1 cellular context compared by ENCODE assay signal in the genomic region with DNA sequence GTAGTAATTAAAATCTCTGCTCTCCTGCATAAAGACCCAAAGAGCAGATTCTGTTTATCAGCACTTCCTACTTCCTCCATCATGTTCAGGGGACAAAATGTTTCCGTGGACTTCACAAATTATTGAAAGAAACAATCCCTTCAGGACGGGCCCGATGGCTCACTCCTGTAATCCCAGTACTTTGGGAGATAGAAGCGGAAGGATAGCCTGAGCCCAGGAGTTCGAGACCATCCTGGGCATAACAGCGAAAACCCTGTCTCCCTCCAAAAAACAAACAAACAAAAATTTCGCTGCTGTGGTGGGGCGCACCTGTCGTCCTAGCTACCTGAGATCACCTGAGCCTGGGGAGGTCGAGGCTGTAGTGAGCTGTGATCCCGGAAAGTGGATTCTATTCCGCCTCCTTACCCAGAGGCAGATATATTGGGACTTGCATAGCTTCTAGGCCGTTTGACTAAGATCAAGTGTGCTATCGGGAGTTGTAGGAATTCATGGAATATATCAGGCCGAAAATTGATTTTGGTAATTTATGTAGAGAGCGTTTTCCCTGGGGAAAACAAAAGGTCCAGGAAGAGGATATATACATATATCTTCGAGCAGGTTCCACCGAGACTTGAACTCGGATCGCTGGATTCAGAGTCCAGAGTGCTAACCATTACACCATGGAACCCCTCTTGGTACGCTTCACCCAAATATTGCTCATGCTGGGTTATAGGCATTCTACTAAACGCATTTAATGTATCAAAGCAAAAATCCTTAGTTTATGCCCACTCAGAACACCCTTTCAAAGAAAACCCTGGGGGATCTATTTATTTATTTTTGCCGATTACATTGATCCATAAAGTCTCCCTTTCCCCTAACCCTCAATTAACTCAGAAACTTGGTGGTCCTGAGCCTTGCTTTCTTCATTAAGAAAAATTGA.
TF ChIP-seq lines count a peak whose summit lies in the region.

No MANE protein-coding gene starts in this region.

TF ChIP-seq in HepG2, 621 proteins besides CTCF, POLR2A, EP300 and RAD21 (continued from another document and continues in another):
- TF ChIP-seq, protein P1, sequence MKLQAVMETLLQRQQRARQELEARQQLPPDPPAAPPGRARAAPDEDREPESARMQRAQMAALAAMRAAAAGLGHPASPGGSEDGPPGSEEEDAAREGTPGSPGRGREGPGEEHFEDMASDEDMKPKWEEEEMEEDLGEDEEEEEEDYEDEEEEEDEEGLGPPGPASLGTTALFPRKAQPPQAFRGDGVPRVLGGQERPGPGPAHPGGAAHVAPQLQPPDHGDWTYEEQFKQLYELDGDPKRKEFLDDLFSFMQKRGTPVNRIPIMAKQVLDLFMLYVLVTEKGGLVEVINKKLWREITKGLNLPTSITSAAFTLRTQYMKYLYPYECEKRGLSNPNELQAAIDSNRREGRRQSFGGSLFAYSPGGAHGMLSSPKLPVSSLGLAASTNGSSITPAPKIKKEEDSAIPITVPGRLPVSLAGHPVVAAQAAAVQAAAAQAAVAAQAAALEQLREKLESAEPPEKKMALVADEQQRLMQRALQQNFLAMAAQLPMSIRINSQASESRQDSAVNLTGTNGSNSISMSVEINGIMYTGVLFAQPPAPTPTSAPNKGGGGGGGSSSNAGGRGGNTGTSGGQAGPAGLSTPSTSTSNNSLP (IDR thresholded peaks at IDR 0.05; ENCODE audit: low read depth, low read length), result peak; percentile 48; the same call in 1 of the 2 replicates
- TF ChIP-seq RCOR2 (CRISPR knock-in tag; IDR thresholded peaks at IDR 0.05), result no peak
- no peak for TF ChIP-seq PPARG (CRISPR knock-in tag; conservative IDR thresholded peaks at IDR 0.05)
- TF ChIP-seq KMT2B (CRISPR knock-in tag; IDR thresholded peaks at IDR 0.05), result no peak
- TF ChIP-seq, protein P2, sequence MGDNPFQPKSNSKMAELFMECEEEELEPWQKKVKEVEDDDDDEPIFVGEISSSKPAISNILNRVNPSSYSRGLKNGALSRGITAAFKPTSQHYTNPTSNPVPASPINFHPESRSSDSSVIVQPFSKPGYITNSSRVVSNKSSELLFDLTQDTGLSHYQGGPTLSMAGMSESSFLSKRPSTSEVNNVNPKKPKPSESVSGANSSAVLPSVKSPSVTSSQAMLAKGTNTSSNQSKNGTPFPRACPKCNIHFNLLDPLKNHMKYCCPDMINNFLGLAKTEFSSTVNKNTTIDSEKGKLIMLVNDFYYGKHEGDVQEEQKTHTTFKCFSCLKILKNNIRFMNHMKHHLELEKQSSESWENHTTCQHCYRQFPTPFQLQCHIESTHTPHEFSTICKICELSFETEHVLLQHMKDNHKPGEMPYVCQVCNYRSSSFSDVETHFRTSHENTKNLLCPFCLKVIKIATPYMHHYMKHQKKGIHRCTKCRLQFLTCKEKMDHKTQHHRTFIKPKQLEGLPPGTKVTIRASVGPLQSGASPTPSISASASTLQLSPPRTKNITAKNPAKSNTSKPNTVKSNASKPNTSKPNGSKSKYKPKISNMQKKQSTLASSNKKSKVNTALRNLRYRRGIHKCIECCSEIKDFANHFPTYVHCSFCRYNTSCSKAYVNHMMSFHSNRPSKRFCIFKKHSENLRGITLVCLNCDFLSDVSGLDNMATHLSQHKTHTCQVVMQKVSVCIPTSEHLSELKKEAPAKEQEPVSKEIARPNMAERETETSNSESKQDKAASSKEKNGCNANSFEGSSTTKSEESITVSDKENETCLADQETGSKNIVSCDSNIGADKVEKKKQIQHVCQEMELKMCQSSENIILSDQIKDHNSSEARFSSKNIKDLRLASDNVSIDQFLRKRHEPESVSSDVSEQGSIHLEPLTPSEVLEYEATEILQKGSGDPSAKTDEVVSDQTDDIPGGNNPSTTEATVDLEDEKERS (CRISPR knock-in tag; IDR thresholded peaks at IDR 0.05), result 0 out of 2 replicates have a peak, but pooled peaks have one; percentile 36
- no peak for TF ChIP-seq ZNF598 (CRISPR knock-in tag; IDR thresholded peaks at IDR 0.05; ENCODE audit: borderline replicate concordance)
- TF ChIP-seq ZNF547 (CRISPR knock-in tag; IDR thresholded peaks at IDR 0.05), result no peak
- TF ChIP-seq ARHGAP35 (CRISPR knock-in tag; IDR thresholded peaks at IDR 0.05; ENCODE audit: borderline replicate concordance), result no peak
- no peak for TF ChIP-seq HMG20B (CRISPR knock-in tag; conservative IDR thresholded peaks at IDR 0.05)
- TF ChIP-seq, protein P3, sequence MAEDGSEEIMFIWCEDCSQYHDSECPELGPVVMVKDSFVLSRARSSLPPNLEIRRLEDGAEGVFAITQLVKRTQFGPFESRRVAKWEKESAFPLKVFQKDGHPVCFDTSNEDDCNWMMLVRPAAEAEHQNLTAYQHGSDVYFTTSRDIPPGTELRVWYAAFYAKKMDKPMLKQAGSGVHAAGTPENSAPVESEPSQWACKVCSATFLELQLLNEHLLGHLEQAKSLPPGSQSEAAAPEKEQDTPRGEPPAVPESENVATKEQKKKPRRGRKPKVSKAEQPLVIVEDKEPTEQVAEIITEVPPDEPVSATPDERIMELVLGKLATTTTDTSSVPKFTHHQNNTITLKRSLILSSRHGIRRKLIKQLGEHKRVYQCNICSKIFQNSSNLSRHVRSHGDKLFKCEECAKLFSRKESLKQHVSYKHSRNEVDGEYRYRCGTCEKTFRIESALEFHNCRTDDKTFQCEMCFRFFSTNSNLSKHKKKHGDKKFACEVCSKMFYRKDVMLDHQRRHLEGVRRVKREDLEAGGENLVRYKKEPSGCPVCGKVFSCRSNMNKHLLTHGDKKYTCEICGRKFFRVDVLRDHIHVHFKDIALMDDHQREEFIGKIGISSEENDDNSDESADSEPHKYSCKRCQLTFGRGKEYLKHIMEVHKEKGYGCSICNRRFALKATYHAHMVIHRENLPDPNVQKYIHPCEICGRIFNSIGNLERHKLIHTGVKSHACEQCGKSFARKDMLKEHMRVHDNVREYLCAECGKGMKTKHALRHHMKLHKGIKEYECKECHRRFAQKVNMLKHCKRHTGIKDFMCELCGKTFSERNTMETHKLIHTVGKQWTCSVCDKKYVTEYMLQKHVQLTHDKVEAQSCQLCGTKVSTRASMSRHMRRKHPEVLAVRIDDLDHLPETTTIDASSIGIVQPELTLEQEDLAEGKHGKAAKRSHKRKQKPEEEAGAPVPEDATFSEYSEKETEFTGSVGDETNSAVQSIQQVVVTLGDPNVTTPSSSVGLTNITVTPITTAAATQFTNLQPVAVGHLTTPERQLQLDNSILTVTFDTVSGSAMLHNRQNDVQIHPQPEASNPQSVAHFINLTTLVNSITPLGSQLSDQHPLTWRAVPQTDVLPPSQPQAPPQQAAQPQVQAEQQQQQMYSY (CRISPR knock-in tag; IDR thresholded peaks at IDR 0.05), result no peak
- 0 out of 2 replicates have a peak, but pooled peaks have one; percentile 26 for TF ChIP-seq MED13 (CRISPR knock-in tag; IDR thresholded peaks at IDR 0.05)
- no peak for TF ChIP-seq ZNF138 (CRISPR knock-in tag; IDR thresholded peaks at IDR 0.05; ENCODE audit: low read depth)
- no peak for TF ChIP-seq ZFP36 (IDR thresholded peaks at IDR 0.05; ENCODE audit: borderline replicate concordance, low read depth, low read length, partially characterized antibody)
- TF ChIP-seq PHF21A (CRISPR knock-in tag; IDR thresholded peaks at IDR 0.05), result no peak
- TF ChIP-seq, protein P4, sequence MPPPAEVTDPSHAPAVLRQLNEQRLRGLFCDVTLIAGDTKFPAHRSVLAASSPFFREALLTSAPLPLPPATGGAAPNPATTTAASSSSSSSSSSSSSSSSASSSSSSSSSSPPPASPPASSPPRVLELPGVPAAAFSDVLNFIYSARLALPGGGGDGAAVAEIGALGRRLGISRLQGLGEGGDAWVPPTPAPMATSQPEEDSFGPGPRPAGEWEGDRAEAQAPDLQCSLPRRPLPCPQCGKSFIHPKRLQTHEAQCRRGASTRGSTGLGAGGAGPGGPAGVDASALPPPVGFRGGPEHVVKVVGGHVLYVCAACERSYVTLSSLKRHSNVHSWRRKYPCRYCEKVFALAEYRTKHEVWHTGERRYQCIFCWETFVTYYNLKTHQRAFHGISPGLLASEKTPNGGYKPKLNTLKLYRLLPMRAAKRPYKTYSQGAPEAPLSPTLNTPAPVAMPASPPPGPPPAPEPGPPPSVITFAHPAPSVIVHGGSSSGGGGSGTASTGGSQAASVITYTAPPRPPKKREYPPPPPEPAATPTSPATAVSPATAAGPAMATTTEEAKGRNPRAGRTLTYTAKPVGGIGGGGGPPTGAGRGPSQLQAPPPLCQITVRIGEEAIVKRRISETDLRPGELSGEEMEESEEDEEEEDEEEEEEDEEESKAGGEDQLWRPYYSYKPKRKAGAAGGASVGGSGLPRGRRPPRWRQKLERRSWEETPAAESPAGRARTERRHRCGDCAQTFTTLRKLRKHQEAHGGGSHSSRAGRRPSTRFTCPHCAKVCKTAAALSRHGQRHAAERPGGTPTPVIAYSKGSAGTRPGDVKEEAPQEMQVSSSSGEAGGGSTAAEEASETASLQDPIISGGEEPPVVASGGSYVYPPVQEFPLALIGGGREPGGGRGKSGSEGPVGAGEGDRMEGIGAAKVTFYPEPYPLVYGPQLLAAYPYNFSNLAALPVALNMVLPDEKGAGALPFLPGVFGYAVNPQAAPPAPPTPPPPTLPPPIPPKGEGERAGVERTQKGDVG (CRISPR knock-in tag; IDR thresholded peaks at IDR 0.05; ENCODE audit: borderline replicate concordance), result no peak
- TF ChIP-seq JUN (CRISPR knock-in tag; IDR thresholded peaks at IDR 0.05), result no peak
- TF ChIP-seq, protein P5, sequence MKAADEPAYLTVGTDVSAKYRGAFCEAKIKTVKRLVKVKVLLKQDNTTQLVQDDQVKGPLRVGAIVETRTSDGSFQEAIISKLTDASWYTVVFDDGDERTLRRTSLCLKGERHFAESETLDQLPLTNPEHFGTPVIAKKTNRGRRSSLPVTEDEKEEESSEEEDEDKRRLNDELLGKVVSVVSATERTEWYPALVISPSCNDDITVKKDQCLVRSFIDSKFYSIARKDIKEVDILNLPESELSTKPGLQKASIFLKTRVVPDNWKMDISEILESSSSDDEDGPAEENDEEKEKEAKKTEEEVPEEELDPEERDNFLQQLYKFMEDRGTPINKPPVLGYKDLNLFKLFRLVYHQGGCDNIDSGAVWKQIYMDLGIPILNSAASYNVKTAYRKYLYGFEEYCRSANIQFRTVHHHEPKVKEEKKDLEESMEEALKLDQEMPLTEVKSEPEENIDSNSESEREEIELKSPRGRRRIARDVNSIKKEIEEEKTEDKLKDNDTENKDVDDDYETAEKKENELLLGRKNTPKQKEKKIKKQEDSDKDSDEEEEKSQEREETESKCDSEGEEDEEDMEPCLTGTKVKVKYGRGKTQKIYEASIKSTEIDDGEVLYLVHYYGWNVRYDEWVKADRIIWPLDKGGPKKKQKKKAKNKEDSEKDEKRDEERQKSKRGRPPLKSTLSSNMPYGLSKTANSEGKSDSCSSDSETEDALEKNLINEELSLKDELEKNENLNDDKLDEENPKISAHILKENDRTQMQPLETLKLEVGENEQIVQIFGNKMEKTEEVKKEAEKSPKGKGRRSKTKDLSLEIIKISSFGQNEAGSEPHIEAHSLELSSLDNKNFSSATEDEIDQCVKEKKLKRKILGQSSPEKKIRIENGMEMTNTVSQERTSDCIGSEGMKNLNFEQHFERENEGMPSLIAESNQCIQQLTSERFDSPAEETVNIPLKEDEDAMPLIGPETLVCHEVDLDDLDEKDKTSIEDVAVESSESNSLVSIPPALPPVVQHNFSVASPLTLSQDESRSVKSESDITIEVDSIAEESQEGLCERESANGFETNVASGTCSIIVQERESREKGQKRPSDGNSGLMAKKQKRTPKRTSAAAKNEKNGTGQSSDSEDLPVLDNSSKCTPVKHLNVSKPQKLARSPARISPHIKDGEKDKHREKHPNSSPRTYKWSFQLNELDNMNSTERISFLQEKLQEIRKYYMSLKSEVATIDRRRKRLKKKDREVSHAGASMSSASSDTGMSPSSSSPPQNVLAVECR (CRISPR knock-in tag; IDR thresholded peaks at IDR 0.05; ENCODE audit: borderline replicate concordance), result no peak
- TF ChIP-seq HNRNPUL1 (IDR thresholded peaks at IDR 0.05; ENCODE audit: low read depth, low read length), result no peak
- no peak for TF ChIP-seq SIX4 (CRISPR knock-in tag; IDR thresholded peaks at IDR 0.05)
- TF ChIP-seq, protein P6, sequence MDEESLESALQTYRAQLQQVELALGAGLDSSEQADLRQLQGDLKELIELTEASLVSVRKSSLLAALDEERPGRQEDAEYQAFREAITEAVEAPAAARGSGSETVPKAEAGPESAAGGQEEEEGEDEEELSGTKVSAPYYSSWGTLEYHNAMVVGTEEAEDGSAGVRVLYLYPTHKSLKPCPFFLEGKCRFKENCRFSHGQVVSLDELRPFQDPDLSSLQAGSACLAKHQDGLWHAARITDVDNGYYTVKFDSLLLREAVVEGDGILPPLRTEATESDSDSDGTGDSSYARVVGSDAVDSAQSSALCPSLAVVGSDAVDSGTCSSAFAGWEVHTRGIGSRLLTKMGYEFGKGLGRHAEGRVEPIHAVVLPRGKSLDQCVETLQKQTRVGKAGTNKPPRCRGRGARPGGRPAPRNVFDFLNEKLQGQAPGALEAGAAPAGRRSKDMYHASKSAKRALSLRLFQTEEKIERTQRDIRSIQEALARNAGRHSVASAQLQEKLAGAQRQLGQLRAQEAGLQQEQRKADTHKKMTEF (CRISPR knock-in tag; IDR thresholded peaks at IDR 0.05), result peak; percentile 14; the same call in 1 of the 2 replicates
- peak; percentile 44; the same call in 1 of the 2 replicates for TF ChIP-seq HOXA3 (CRISPR knock-in tag; IDR thresholded peaks at IDR 0.05)
- TF ChIP-seq POLR2AphosphoS5 (IDR thresholded peaks at IDR 0.05; ENCODE audit: low read depth, low read length), result no peak
- no peak for TF ChIP-seq KMT2A (CRISPR knock-in tag; IDR thresholded peaks at IDR 0.05)
- TF ChIP-seq ZFP1 (CRISPR knock-in tag; IDR thresholded peaks at IDR 0.05), result no peak
- TF ChIP-seq DR1 (CRISPR knock-in tag; IDR thresholded peaks at IDR 0.05), result peak; percentile 61
- no peak for TF ChIP-seq HNRNPLL (IDR thresholded peaks at IDR 0.05; ENCODE audit: low read depth, low read length, poor library complexity, severe bottlenecking)
- no peak for TF ChIP-seq ZNF589 (CRISPR knock-in tag; conservative IDR thresholded peaks at IDR 0.05)
- no peak for TF ChIP-seq FOXM1 (CRISPR knock-in tag; IDR thresholded peaks at IDR 0.05)
- TF ChIP-seq, protein P7, sequence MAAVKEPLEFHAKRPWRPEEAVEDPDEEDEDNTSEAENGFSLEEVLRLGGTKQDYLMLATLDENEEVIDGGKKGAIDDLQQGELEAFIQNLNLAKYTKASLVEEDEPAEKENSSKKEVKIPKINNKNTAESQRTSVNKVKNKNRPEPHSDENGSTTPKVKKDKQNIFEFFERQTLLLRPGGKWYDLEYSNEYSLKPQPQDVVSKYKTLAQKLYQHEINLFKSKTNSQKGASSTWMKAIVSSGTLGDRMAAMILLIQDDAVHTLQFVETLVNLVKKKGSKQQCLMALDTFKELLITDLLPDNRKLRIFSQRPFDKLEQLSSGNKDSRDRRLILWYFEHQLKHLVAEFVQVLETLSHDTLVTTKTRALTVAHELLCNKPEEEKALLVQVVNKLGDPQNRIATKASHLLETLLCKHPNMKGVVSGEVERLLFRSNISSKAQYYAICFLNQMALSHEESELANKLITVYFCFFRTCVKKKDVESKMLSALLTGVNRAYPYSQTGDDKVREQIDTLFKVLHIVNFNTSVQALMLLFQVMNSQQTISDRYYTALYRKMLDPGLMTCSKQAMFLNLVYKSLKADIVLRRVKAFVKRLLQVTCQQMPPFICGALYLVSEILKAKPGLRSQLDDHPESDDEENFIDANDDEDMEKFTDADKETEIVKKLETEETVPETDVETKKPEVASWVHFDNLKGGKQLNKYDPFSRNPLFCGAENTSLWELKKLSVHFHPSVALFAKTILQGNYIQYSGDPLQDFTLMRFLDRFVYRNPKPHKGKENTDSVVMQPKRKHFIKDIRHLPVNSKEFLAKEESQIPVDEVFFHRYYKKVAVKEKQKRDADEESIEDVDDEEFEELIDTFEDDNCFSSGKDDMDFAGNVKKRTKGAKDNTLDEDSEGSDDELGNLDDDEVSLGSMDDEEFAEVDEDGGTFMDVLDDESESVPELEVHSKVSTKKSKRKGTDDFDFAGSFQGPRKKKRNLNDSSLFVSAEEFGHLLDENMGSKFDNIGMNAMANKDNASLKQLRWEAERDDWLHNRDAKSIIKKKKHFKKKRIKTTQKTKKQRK (IDR thresholded peaks at IDR 0.05; ENCODE audit: low read length), result no peak
- TF ChIP-seq ZNF615 (CRISPR knock-in tag; IDR thresholded peaks at IDR 0.05; ENCODE audit: borderline replicate concordance), result 0 out of 2 replicates have a peak, but pooled peaks have one; percentile 54
- TF ChIP-seq SAP130 (CRISPR knock-in tag; IDR thresholded peaks at IDR 0.05; ENCODE audit: low read depth), result peak; percentile 28; the same call in 1 of the 2 replicates
- TF ChIP-seq ZNF256 (CRISPR knock-in tag; conservative IDR thresholded peaks at IDR 0.05), result no peak
